In the genomic region with DNA sequence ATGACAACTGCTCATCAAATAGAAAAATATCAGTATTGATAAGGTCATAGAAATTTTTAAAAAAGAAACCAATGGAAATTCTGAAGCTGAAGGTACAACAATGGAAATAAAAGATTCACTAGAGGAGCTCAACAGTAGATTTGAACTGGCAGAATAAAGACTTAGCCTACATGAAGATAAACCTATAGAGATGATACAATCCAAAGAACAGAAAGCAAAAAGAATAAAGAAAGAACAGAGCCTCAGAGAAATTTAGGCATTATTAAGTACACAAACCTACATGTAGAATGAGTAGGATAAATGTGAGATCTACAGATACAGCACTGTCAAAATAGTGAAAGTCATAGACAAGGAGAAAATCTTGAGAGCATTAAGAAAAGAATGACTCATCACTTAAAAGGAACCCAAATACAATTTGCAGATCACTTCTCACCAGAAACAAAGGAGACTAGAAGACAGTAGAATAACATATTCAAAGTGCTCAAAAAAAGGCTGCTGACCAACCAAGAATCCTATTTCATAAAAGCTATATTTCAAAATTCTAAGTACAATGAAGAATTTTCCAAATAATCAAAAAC, we compare ENCODE assay signal across 26 cellular contexts. TPM values are rescaled to one million over a fixed set of nuclear protein-coding genes. Genes with fewer than 3 reads are reported as not detected.
"Had no signal": no experiment of that assay in that cellular context is flagged by ENCODE, and none has a peak within 500 bp of the region (broad histone marks: within the 10 kb centered on the region; RNA-seq: fewer than 3 reads in every experiment).

No MANE protein-coding gene starts in this region.

- DNase-seq: KBM-7, NCI-H1092, NCI-H1105 treated with DMSO at 0.1 percent for 48 hours, NCI-H1417 treated with DMSO at 0.1 percent for 48 hours, NCI-H146, NCI-H1694 treated with DMSO at 0.1 percent for 48 hours, NCI-H1930, NCI-H2081, NCI-H2107, NCI-H2227 treated with DMSO at 0.1 percent for 48 hours, NCI-H524, NCI-H526 treated with DMSO at 0.1 percent for 48 hours, NCI-H748 treated with DMSO at 0.1 percent for 48 hours, PC-9, Peyer's patch, SHP77 treated with DMSO at 0.1 percent for 48 hours, SJCRH30, SW 1271, T-cell had no signal

- H2AFZ ChIP-seq: PC-9 had no signal

- H3K27ac ChIP-seq: HL-60, PC-9, Peyer's patch, SJCRH30 had no signal

- H3K27me3 ChIP-seq: Peyer's patch, SJCRH30 had no signal

- H3K4me3 ChIP-seq: PC-9, Peyer's patch, SJCRH30 had no signal

- ATAC-seq: Right ventricle myocardium inferior, T-cell had no signal

- H3K9me3 ChIP-seq: Peyer's patch, SJCRH30 had no signal

- H3K4me2 ChIP-seq: PC-9 had no signal

- H3K4me1 ChIP-seq: Peyer's patch, SJCRH30 had no signal

- H3K36me3 ChIP-seq: Peyer's patch, SJCRH30 had no signal

RNA-seq across cellular contexts. Expression of a gene that starts 47.8 kb away (rescaled TPM):
- total RNA-seq: LHCN-M2, MCF 10A, NCI-H460, PC-9, RPMI7951, T-cell had no signal
- polyA plus RNA-seq: IgD-negative memory B cell had no signal
